1 cellular context compared by ENCODE assay signal in genomic region chr17:46012506-46013079, GRCh38.
TF ChIP-seq lines count a peak whose summit lies in the region.

No MANE protein-coding gene starts in this region.

TF ChIP-seq in HepG2, 621 proteins besides CTCF, POLR2A, EP300 and RAD21 (continued from another document):
- TF ChIP-seq ZNF776 (CRISPR knock-in tag; IDR thresholded peaks at IDR 0.05) (0 out of 2 replicates have a peak, but pooled peaks have one; percentile 17), CENPT (CRISPR knock-in tag; IDR thresholded peaks at IDR 0.05; ENCODE audit: low read depth) (no peak), U2AF1 (optimal IDR thresholded peaks at IDR 0.05; ENCODE audit: low read depth, low read length) (no peak), NRL (CRISPR knock-in tag; IDR thresholded peaks at IDR 0.05; ENCODE audit: borderline replicate concordance) (0 out of 2 replicates have a peak, but pooled peaks have one; percentile 0), TSC22D2 (CRISPR knock-in tag; IDR thresholded peaks at IDR 0.05; ENCODE audit: borderline replicate concordance) (no peak), KLF16 (CRISPR knock-in tag; IDR thresholded peaks at IDR 0.05) (0 out of 4 replicates have a peak, but pooled peaks of 1 of the 2 experiments have one; percentile 11), NFRKB (IDR thresholded peaks at IDR 0.05) (no peak), ATF7-NPFF (CRISPR knock-in tag; IDR thresholded peaks at IDR 0.05; ENCODE audit: low read depth) (no peak), ZC3H13 (CRISPR knock-in tag; IDR thresholded peaks at IDR 0.05) (no peak), ZNF563 (CRISPR knock-in tag; IDR thresholded peaks at IDR 0.05) (0 out of 2 replicates have a peak, but pooled peaks have one; percentile 10), ZBTB1 (CRISPR knock-in tag; IDR thresholded peaks at IDR 0.05; ENCODE audit: borderline replicate concordance) (no peak), ZNF235 (CRISPR knock-in tag; IDR thresholded peaks at IDR 0.05; ENCODE audit: borderline replicate concordance) (0 out of 2 replicates have a peak, but pooled peaks have one; percentile 77), ZNF614 (CRISPR knock-in tag; IDR thresholded peaks at IDR 0.05; ENCODE audit: borderline replicate concordance) (no peak), ZNF251 (CRISPR knock-in tag; IDR thresholded peaks at IDR 0.05) (no peak), MEF2D (CRISPR knock-in tag; IDR thresholded peaks at IDR 0.05) (no peak), NCOA1 (CRISPR knock-in tag; IDR thresholded peaks at IDR 0.05) (no peak), ZSCAN22 (CRISPR knock-in tag; IDR thresholded peaks at IDR 0.05) (no peak), ZNF30 (CRISPR knock-in tag; IDR thresholded peaks at IDR 0.05) (no peak), POLR2AphosphoS2 (IDR thresholded peaks at IDR 0.05; ENCODE audit: low read depth, low read length) (no peak), PAX8 (CRISPR knock-in tag; IDR thresholded peaks at IDR 0.05; ENCODE audit: borderline replicate concordance) (0 out of 2 replicates have a peak, but pooled peaks have one; percentile 52), ZNF460 (CRISPR knock-in tag; IDR thresholded peaks at IDR 0.05; ENCODE audit: borderline replicate concordance) (no peak), ZFP41 (CRISPR knock-in tag; IDR thresholded peaks at IDR 0.05; ENCODE audit: borderline replicate concordance) (0 out of 2 replicates have a peak, but pooled peaks have one; percentile 44), TMF1 (CRISPR knock-in tag; IDR thresholded peaks at IDR 0.05; ENCODE audit: low read depth) (0 out of 2 replicates have a peak, but pooled peaks have one; percentile 56), ZNF619 (CRISPR knock-in tag; IDR thresholded peaks at IDR 0.05) (0 out of 2 replicates have a peak, but pooled peaks have one; percentile 19), LBX2 (CRISPR knock-in tag; IDR thresholded peaks at IDR 0.05; ENCODE audit: borderline replicate concordance) (0 out of 2 replicates have a peak, but pooled peaks have one; percentile 21), HNRNPL (IDR thresholded peaks at IDR 0.05; ENCODE audit: low read depth, low read length) (0 out of 2 replicates have a peak, but pooled peaks have one; percentile 8), SP4 (CRISPR knock-in tag; IDR thresholded peaks at IDR 0.05) (0 out of 2 replicates have a peak, but pooled peaks have one; percentile 34), ZNF281 (CRISPR knock-in tag; IDR thresholded peaks at IDR 0.05; ENCODE audit: borderline replicate concordance) (peak; percentile 14; the same call in 1 of the 2 replicates), MXD4 (CRISPR knock-in tag; IDR thresholded peaks at IDR 0.05) (no peak), NFE2L2 (IDR thresholded peaks at IDR 0.05; ENCODE audit: low read length) (no peak), ZFYVE20 (CRISPR knock-in tag; IDR thresholded peaks at IDR 0.05; ENCODE audit: borderline replicate concordance, low read depth) (0 out of 2 replicates have a peak, but pooled peaks have one; percentile 7), ZHX2 (IDR thresholded peaks at IDR 0.05; ENCODE audit: low read depth) (no peak), ZHX2 (CRISPR knock-in tag; IDR thresholded peaks at IDR 0.05; ENCODE audit: borderline replicate concordance) (no peak), RFX1 (IDR thresholded peaks at IDR 0.05) (no peak), MTA1 (CRISPR knock-in tag; IDR thresholded peaks at IDR 0.05; ENCODE audit: borderline replicate concordance) (0 out of 2 replicates have a peak, but pooled peaks have one; percentile 35)
- TF ChIP-seq, protein P1, sequence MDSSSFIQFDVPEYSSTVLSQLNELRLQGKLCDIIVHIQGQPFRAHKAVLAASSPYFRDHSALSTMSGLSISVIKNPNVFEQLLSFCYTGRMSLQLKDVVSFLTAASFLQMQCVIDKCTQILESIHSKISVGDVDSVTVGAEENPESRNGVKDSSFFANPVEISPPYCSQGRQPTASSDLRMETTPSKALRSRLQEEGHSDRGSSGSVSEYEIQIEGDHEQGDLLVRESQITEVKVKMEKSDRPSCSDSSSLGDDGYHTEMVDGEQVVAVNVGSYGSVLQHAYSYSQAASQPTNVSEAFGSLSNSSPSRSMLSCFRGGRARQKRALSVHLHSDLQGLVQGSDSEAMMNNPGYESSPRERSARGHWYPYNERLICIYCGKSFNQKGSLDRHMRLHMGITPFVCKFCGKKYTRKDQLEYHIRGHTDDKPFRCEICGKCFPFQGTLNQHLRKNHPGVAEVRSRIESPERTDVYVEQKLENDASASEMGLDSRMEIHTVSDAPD (CRISPR knock-in tag; IDR thresholded peaks at IDR 0.05): no peak
TF ChIP-seq in HepG2: peak in this region for 17.
